In genomic region chr11:85699957-85700741, GRCh38 we compare ENCODE assay signal across 10 cellular contexts. TPM values are rescaled to one million over a fixed set of nuclear protein-coding genes. Genes with fewer than 3 reads are reported as not detected.
DNase-seq lines count a peak whose midpoint lies in the region; ATAC-seq and TF ChIP-seq lines count a peak whose summit lies in the region.
"Had no signal": no experiment of that assay in that cellular context is flagged by ENCODE, and none has a peak within 500 bp of the region (broad histone marks: within the 10 kb centered on the region; RNA-seq: fewer than 3 reads in every experiment).

No MANE protein-coding gene starts in this region.

- peaks cover 2% of the 10 kb centered on the region for H3K36me3 Mint-ChIP-seq in activated CD4-positive, alpha-beta T cell treated with anti-CD3 and anti-CD28 coated beads for 36 hours (ENCODE audit: low read depth)
- H3K36me3 Mint-ChIP-seq in IgD-negative memory B cell (no peaks in the 10 kb centered on the region), nephron progenitor cell (ENCODE audit: low read depth) (peaks cover 10% of the 10 kb centered on the region)

- no peak for TF ChIP-seq CTCF in nephron progenitor cell (IDR thresholded peaks at IDR 0.05)
- no peak for TF ChIP-seq CTCF in BE2C (IDR thresholded peaks at IDR 0.05; ENCODE audit: low read depth, low read length)

- DNase-seq in activated CD4-positive, alpha-beta T cell treated with anti-CD3 and anti-CD28 coated beads for 36 hours, result no peak
- no peak for DNase-seq in activated CD4-positive, alpha-beta T cell treated with anti-CD3 and anti-CD28 coated beads for 1 hour
- DNase-seq in nephron progenitor cell (no peak), BE2C (no peak), NK-92 (lab: John Stamatoyannopoulos, UW; ENCODE audit: unreplicated experiment) (no peak), HUDEP-2 (lab: John Stamatoyannopoulos, UW; ENCODE audit: unreplicated experiment in 76 of 76) (no peak)

- H3K4me1 ChIP-seq in BE2C, result no peaks in the 10 kb centered on the region

- no peaks in the 10 kb centered on the region for H3K27me3 Mint-ChIP-seq in activated CD4-positive, alpha-beta T cell treated with anti-CD3 and anti-CD28 coated beads for 36 hours
- no peaks in the 10 kb centered on the region for H3K27me3 Mint-ChIP-seq in IgD-negative memory B cell
- no peaks in the 10 kb centered on the region for H3K27me3 Mint-ChIP-seq in nephron progenitor cell (ENCODE audit: low read depth, poor library complexity)

- POLR2A ChIA-PET in activated CD4-positive, alpha-beta T cell treated with anti-CD3 and anti-CD28 coated beads for 36 hours (lab: Charles Lee), result interaction anchor here (0.6 kb wide), 1 partner anchor 545 kb away, joined by 3 read pairs; no protein-coding TSS in a partner anchor

- H3K36me3 ChIP-seq in BE2C, result no peaks in the 10 kb centered on the region
- H3K36me3 ChIP-seq: cardiac muscle cell had no signal

- intact Hi-C loops in activated CD4-positive, alpha-beta T cell treated with anti-CD3 and anti-CD28 coated beads for 36 hours (cut with DNase I, micrococcal nuclease), result loop anchor here (1.0 to 5.0 kb wide), 4 partner anchors 35 to 127 kb away; partner anchors contain the start of gene CREBZF (in 1 of the 2)

- ATAC-seq in activated CD4-positive, alpha-beta T cell treated with anti-CD3 and anti-CD28 coated beads for 36 hours, result peak; percentile 49
- ATAC-seq in HG02642 (IDR thresholded peaks at IDR 0.05; ENCODE audit: poor library complexity, unreplicated experiment), result peak; percentile 89
- ATAC-seq: A549 had no signal

- CTCF ChIA-PET in activated CD4-positive, alpha-beta T cell treated with anti-CD3 and anti-CD28 coated beads for 36 hours (lab: Charles Lee), result interaction anchor here (1.0 to 1.6 kb wide), 4 partner anchors 8 to 154 kb away, joined by 3 to 6 read pairs (median 3); no protein-coding TSS in a partner anchor

- H3K27me3 ChIP-seq in BE2C, result peaks cover 20% of the 10 kb centered on the region
- H3K27me3 ChIP-seq: cardiac muscle cell had no signal

- peak overlapping the region; percentile 31 for H3K4me3 Mint-ChIP-seq in activated CD4-positive, alpha-beta T cell treated with anti-CD3 and anti-CD28 coated beads for 36 hours
- H3K4me3 Mint-ChIP-seq in IgD-negative memory B cell (peak overlapping the region in 2 of 4 donors; percentile 59 to 67), nephron progenitor cell (no peak overlapping the region)

- peak overlapping the region; percentile 87 for H3K27ac Mint-ChIP-seq in activated CD4-positive, alpha-beta T cell treated with anti-CD3 and anti-CD28 coated beads for 36 hours
- H3K27ac Mint-ChIP-seq in IgD-negative memory B cell (peak overlapping the region in 2 of 3 donors; percentile 16 to 78), nephron progenitor cell (peak overlapping the region; percentile 37)

- no peaks in the 10 kb centered on the region for H3K9me3 ChIP-seq in BE2C
- H3K9me3 ChIP-seq: A549 had no signal

- peaks cover 33% of the 10 kb centered on the region for H3K4me1 Mint-ChIP-seq in activated CD4-positive, alpha-beta T cell treated with anti-CD3 and anti-CD28 coated beads for 36 hours
- H3K4me1 Mint-ChIP-seq in IgD-negative memory B cell, result peaks cover 9 to 17% (median 16%) of the 10 kb centered on the region in 3 donors
- H3K4me1 Mint-ChIP-seq in nephron progenitor cell, result peaks cover 20% of the 10 kb centered on the region

- no peaks in the 10 kb centered on the region for H3K9me3 Mint-ChIP-seq in activated CD4-positive, alpha-beta T cell treated with anti-CD3 and anti-CD28 coated beads for 36 hours (ENCODE audit: low read depth)
- no peaks in the 10 kb centered on the region for H3K9me3 Mint-ChIP-seq in IgD-negative memory B cell
- H3K9me3 Mint-ChIP-seq in nephron progenitor cell, result peaks cover 18% of the 10 kb centered on the region

- H3K4me3 ChIP-seq in BE2C (ENCODE audit: low read depth, low read length), result no peak overlapping the region
- H3K4me3 ChIP-seq: A549, cardiac muscle cell had no signal

RNA-seq across cellular contexts. Expression of gene CCDC89, which starts 14.2 kb away (rescaled TPM):
- total RNA-seq in activated CD4-positive, alpha-beta T cell treated with anti-CD3 and anti-CD28 coated beads for 36 hours, result not detected
- not detected for polyA plus RNA-seq in IgD-negative memory B cell
- polyA plus RNA-seq in BE2C (2012; ENCODE audit: insufficient read depth, insufficient read length, low read depth), result 3.0 TPM

RNA-seq across cellular contexts. Expression of gene CREBZF, which starts 35.2 kb away (rescaled TPM):
- total RNA-seq in activated CD4-positive, alpha-beta T cell treated with anti-CD3 and anti-CD28 coated beads for 36 hours, result 10 to 100 TPM; 30.4 to 35.9 TPM
- 16.0 TPM for polyA plus RNA-seq in IgD-negative memory B cell
- polyA plus RNA-seq in BE2C (2012; ENCODE audit: insufficient read depth, insufficient read length, low read depth), result 54.1 TPM

RNA-seq across cellular contexts. Expression of gene TMEM126A, which starts 52.4 kb away (rescaled TPM):
- total RNA-seq in activated CD4-positive, alpha-beta T cell treated with anti-CD3 and anti-CD28 coated beads for 36 hours, result 10 to 100 TPM; 21.7 to 37.4 TPM
- polyA plus RNA-seq in IgD-negative memory B cell, result 59.1 TPM
- polyA plus RNA-seq in BE2C (2012; ENCODE audit: insufficient read depth, insufficient read length, low read depth), result 32.6 TPM

Comparison
In these comparisons a context has a peak if more than half of its experiments do, and no peak if none do; other contexts are left out.
1. H3K27ac Mint-ChIP-seq: peak in every context shown above with its lines; median percentile 87 in activated CD4-positive, alpha-beta T cell treated with anti-CD3 and anti-CD28 coated beads for 36 hours; 47 in IgD-negative memory B cell; 37 in nephron progenitor cell.